Comparison of ENCODE assay signal across 9 cellular contexts in genomic region chr4:153518637-153519384, GRCh38. TPM values are rescaled to one million over a fixed set of nuclear protein-coding genes. Genes with fewer than 3 reads are reported as not detected.
DNase-seq lines count a peak whose midpoint lies in the region; ATAC-seq and TF ChIP-seq lines count a peak whose summit lies in the region.
"Had no signal": no experiment of that assay in that cellular context is flagged by ENCODE, and none has a peak within 500 bp of the region (broad histone marks: within the 10 kb centered on the region; RNA-seq: fewer than 3 reads in every experiment).

No MANE protein-coding gene starts in this region.

- ATAC-seq in stimulated activated naive CD8-positive, alpha-beta T cell treated with anti-CD3 and anti-CD28 coated beads, Interleukin-15, Interleukin-2, amounts not matched to agents 100 U/mL and 50 U/mL, for 24 hours: no peak
- peak; percentile 66 for ATAC-seq in mucosa of descending colon

- peaks cover 86% of the 10 kb centered on the region for H3K4me1 Mint-ChIP-seq in stimulated activated naive CD8-positive, alpha-beta T cell treated with anti-CD3 and anti-CD28 coated beads, Interleukin-15, Interleukin-2, amounts not matched to agents 100 ng/mL and 50 ng/mL, for 24 hours (ENCODE audit: low read depth)

- no peak for TF ChIP-seq CTCF in mucosa of descending colon (IDR thresholded peaks at IDR 0.05)

- DNase-seq in stimulated activated naive CD8-positive, alpha-beta T cell treated with anti-CD3 and anti-CD28 coated beads, Interleukin-15, Interleukin-2, amounts not matched to agents 100 U/mL and 50 U/mL, for 24 hours: no peak
- DNase-seq in central memory CD4-positive, alpha-beta T cell: peak; percentile 24
- DNase-seq in mucosa of descending colon (peak in 1 of 3 donors; percentile 55), AG08395 (ENCODE audit: low spot score) (no peak), SHP77 treated with DMSO at 0.1 percent for 48 hours (lab: John Stamatoyannopoulos, UW) (no peak), NCI-H748 (lab: John Stamatoyannopoulos, UW; ENCODE audit: unreplicated experiment) (no peak), 8988T (no peak)
- DNase-seq: AML-193 had no signal

- H3K27ac Mint-ChIP-seq in stimulated activated naive CD8-positive, alpha-beta T cell treated with anti-CD3 and anti-CD28 coated beads, Interleukin-15, Interleukin-2, amounts not matched to agents 100 ng/mL and 50 ng/mL, for 24 hours: peak overlapping the region; percentile 98

- H3K4me3 ChIP-seq in mucosa of descending colon: no peak overlapping the region

- H3K9me3 Mint-ChIP-seq in stimulated activated naive CD8-positive, alpha-beta T cell treated with anti-CD3 and anti-CD28 coated beads, Interleukin-15, Interleukin-2, amounts not matched to agents 100 ng/mL and 50 ng/mL, for 24 hours: no peaks in the 10 kb centered on the region

- H3K36me3 ChIP-seq in mucosa of descending colon (ENCODE audit: low read depth): no peaks in the 10 kb centered on the region

- intact Hi-C loops in mucosa of descending colon (cut with DNase I, micrococcal nuclease): no loop called here

- no peaks in the 10 kb centered on the region for H3K9me3 ChIP-seq in mucosa of descending colon

- peaks cover 50% of the 10 kb centered on the region for H3K36me3 Mint-ChIP-seq in stimulated activated naive CD8-positive, alpha-beta T cell treated with anti-CD3 and anti-CD28 coated beads, Interleukin-15, Interleukin-2, amounts not matched to agents 100 ng/mL and 50 ng/mL, for 24 hours (ENCODE audit: low read depth)

- peak overlapping the region; percentile 72 for H3K4me3 Mint-ChIP-seq in stimulated activated naive CD8-positive, alpha-beta T cell treated with anti-CD3 and anti-CD28 coated beads, Interleukin-15, Interleukin-2, amounts not matched to agents 100 ng/mL and 50 ng/mL, for 24 hours

- H3K4me1 ChIP-seq in mucosa of descending colon (ENCODE audit: low read depth): peaks cover 6% of the 10 kb centered on the region

- no peaks in the 10 kb centered on the region for H3K27me3 Mint-ChIP-seq in stimulated activated naive CD8-positive, alpha-beta T cell treated with anti-CD3 and anti-CD28 coated beads, Interleukin-15, Interleukin-2, amounts not matched to agents 100 ng/mL and 50 ng/mL, for 24 hours

RNA-seq across cellular contexts. Expression of gene TMEM131L, which starts 52.7 kb away (rescaled TPM):
- total RNA-seq in mucosa of descending colon: 1 to 10 TPM; 5.9 to 9.8 (median 6.7) TPM
